Comparison of ENCODE assay signal across 8 cellular contexts in genomic region chr14:22569749-22570131, GRCh38. TPM values are rescaled to one million over a fixed set of nuclear protein-coding genes. Genes with fewer than 3 reads are reported as not detected.
A peak's percentile ranks its signal among the peaks of the same experiment; 100 is the strongest.
DNase-seq lines count a peak whose midpoint lies in the region; ATAC-seq and TF ChIP-seq lines count a peak whose summit lies in the region.

No MANE protein-coding gene starts in this region.

- CTCF ChIA-PET in T-cell (lab: Charles Lee), result interaction anchor here (0.5 to 6.1 kb wide), 108 partner anchors 8 to 1071 kb away, joined by 3 to 176 read pairs (median 5); partner anchors contain the start of genes DAD1 (in 2 of the 2), LRP10 (in 2 of the 2), ABHD4 (in 1 of the 2) and ACIN1 (in 1 of the 2)

- TF ChIP-seq CTCF in lower lobe of right lung (IDR thresholded peaks at IDR 0.05), result no peak
- no peak for TF ChIP-seq CTCF in upper lobe of right lung (IDR thresholded peaks at IDR 0.05)

- H3K36me3 Mint-ChIP-seq in activated naive CD4-positive, alpha-beta T cell treated with anti-CD3 and anti-CD28 coated beads, Interleukin-2, amount 50 U/mL, for 24 hours, result peaks cover 29% of the 10 kb centered on the region
- H3K36me3 Mint-ChIP-seq in T-cell, result peaks cover 43% of the 10 kb centered on the region

- H3K9me3 Mint-ChIP-seq in activated naive CD4-positive, alpha-beta T cell treated with anti-CD3 and anti-CD28 coated beads, Interleukin-2, amount 50 U/mL, for 24 hours, result peaks cover 5% of the 10 kb centered on the region
- H3K9me3 Mint-ChIP-seq in T-cell, result no peaks in the 10 kb centered on the region

- H3K9me3 ChIP-seq in lower lobe of right lung, result no peaks in the 10 kb centered on the region
- no peaks in the 10 kb centered on the region for H3K9me3 ChIP-seq in upper lobe of right lung
- no peaks in the 10 kb centered on the region for H3K9me3 ChIP-seq in right cardiac atrium (ENCODE audit: control insufficient read depth, low read length)

- no peaks in the 10 kb centered on the region for H3K27me3 Mint-ChIP-seq in activated naive CD4-positive, alpha-beta T cell treated with anti-CD3 and anti-CD28 coated beads, Interleukin-2, amount 50 U/mL, for 24 hours
- H3K27me3 Mint-ChIP-seq in T-cell, result no peaks in the 10 kb centered on the region

- H3K27ac Mint-ChIP-seq in activated naive CD4-positive, alpha-beta T cell treated with anti-CD3 and anti-CD28 coated beads, Interleukin-2, amount 50 U/mL, for 24 hours, result peak overlapping the region; percentile 83
- H3K27ac Mint-ChIP-seq in T-cell, result peak overlapping the region; percentile 98 to 99

- peaks cover 83% of the 10 kb centered on the region for H3K4me1 Mint-ChIP-seq in activated naive CD4-positive, alpha-beta T cell treated with anti-CD3 and anti-CD28 coated beads, Interleukin-2, amount 50 U/mL, for 24 hours
- H3K4me1 Mint-ChIP-seq in T-cell, result peaks cover 50 to 73% (median 70%) of the 10 kb centered on the region in 3 donors

- intact Hi-C loops in lower lobe of right lung (cut with DNase I) (loop anchor here (10.0 kb wide), 1 partner anchor 85 kb away; no protein-coding TSS in a partner anchor), upper lobe of right lung (cut with DNase I) (loop anchor here (10.0 kb wide), 1 partner anchor 85 kb away; no protein-coding TSS in a partner anchor), right cardiac atrium (cut with DNase I) (loop anchor here (5.0 to 10.0 kb wide), 4 partner anchors 83 to 285 kb away; no protein-coding TSS in a partner anchor)

- 74% methylated on average over 3 of the region's 3 CpGs for WGBS in right cardiac atrium

- POLR2A ChIA-PET in T-cell (lab: Charles Lee), result interaction anchor here (0.5 to 1.5 kb wide), 16 partner anchors 8 to 1888 kb away, joined by 3 to 13 read pairs (median 4); partner anchors contain the start of genes DAD1 (in 1 of the 2) and OR6J1 (in 1 of the 2)

- peak in 3 of 4 experiments; percentile 1 to 22 (median 4) for ATAC-seq in T-cell (replicated peaks in 1 of 4)
- no peak for ATAC-seq in lower lobe of right lung
- ATAC-seq in upper lobe of right lung, result no peak
- no peak for ATAC-seq in right cardiac atrium

- H3K27ac ChIP-seq in lower lobe of right lung (peak overlapping the region; percentile 34), upper lobe of right lung (peak overlapping the region; percentile 1), right cardiac atrium (ENCODE audit: low read length) (no peak overlapping the region)

- peaks cover 48% of the 10 kb centered on the region for H3K4me1 ChIP-seq in lower lobe of right lung
- peaks cover 7% of the 10 kb centered on the region for H3K4me1 ChIP-seq in upper lobe of right lung
- peaks cover 2% of the 10 kb centered on the region for H3K4me1 ChIP-seq in right cardiac atrium (ENCODE audit: control insufficient read depth, insufficient read depth, low read length)

- H3K4me3 ChIP-seq in lower lobe of right lung, result no peak overlapping the region
- no peak overlapping the region for H3K4me3 ChIP-seq in upper lobe of right lung
- H3K4me3 ChIP-seq in right cardiac atrium (ENCODE audit: low read length), result no peak overlapping the region

- H3K36me3 ChIP-seq in lower lobe of right lung (peaks cover 71% of the 10 kb centered on the region), upper lobe of right lung (peaks cover 68% of the 10 kb centered on the region)

- DNase-seq in activated naive CD4-positive, alpha-beta T cell (lab: John Stamatoyannopoulos, UW), result no peak
- DNase-seq in T-cell (peak in 1 of 34 experiments; percentile 32), lower lobe of right lung (no peak), upper lobe of right lung (no peak), right cardiac atrium (no peak), NCI-H1105 (lab: John Stamatoyannopoulos, UW) (no peak)
- no peak for DNase-seq in activated CD4-positive, CD25-positive, alpha-beta regulatory T cell (lab: John Stamatoyannopoulos, UW)

- H3K27me3 ChIP-seq in lower lobe of right lung (ENCODE audit: low read depth) (no peaks in the 10 kb centered on the region), upper lobe of right lung (no peaks in the 10 kb centered on the region), right cardiac atrium (ENCODE audit: control insufficient read depth, insufficient read depth) (no peaks in the 10 kb centered on the region)

- H3K4me3 Mint-ChIP-seq in activated naive CD4-positive, alpha-beta T cell treated with anti-CD3 and anti-CD28 coated beads, Interleukin-2, amount 50 U/mL, for 24 hours, result peak overlapping the region; percentile 87
- H3K4me3 Mint-ChIP-seq in T-cell, result peak overlapping the region; percentile 64 to 77 (median 75)

RNA-seq across cellular contexts. Expression of gene DAD1, which starts 19.3 kb away (rescaled TPM):
- total RNA-seq in T-cell (100 to 1,000 TPM in 4 of 5 donors, 10 to 100 TPM in 1; 80.9 to 127 (median 113) TPM), lower lobe of right lung (162 TPM), upper lobe of right lung (184 TPM), right cardiac atrium (100 to 1,000 TPM; 122 to 168 (median 158) TPM)
- polyA plus RNA-seq in right cardiac atrium, result 220 TPM

RNA-seq across cellular contexts. Expression of gene ABHD4, which starts 28.4 kb away (rescaled TPM):
- total RNA-seq in T-cell (10 to 100 TPM; 10.1 to 20.9 (median 17.3) TPM), lower lobe of right lung (28.5 TPM), upper lobe of right lung (34.2 TPM), right cardiac atrium (10 to 100 TPM; 29.7 to 40.9 (median 36.9) TPM)
- polyA plus RNA-seq in right cardiac atrium, result 20.3 TPM

Comparison
In these comparisons a context has a peak if more than half of its experiments do, and no peak if none do; other contexts are left out.
1. ATAC-seq: peak in T-cell (3 of 4); none in lower lobe of right lung (0 of 2), upper lobe of right lung (single experiment) and right cardiac atrium (0 of 2).